ENCODE assay signal across 8 cellular contexts in the genomic region with DNA sequence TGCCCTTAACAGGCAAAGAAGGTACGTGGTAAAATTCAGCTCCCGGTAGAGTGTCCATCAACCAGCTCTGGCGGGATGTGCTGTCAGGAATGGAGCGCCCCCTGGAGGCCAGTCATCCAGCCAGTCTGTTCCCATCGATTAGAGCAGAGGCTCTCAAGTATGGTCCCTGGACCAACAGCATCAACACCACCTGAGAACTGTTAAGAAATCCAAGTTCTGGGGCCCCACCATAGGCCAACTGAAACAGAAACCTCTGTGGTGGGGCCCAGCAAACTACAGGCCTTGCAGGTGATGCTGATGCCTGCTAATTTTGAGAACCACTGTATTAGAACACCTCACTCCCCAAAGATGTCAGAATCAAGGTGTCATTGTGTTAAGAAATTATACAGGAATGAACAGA.
A peak's percentile ranks its signal among the peaks of the same experiment; 100 is the strongest.
DNase-seq lines count a peak whose midpoint lies in the region; ATAC-seq and TF ChIP-seq lines count a peak whose summit lies in the region.

No MANE protein-coding gene starts in this region.

- no peaks in the 10 kb centered on the region for H3K9me3 ChIP-seq in SJCRH30 (replicated peaks)
- no peaks in the 10 kb centered on the region for H3K9me3 ChIP-seq in liver (ENCODE audit: control insufficient read depth in 4 of 4, low read length in 3 of 4)

- 60% methylated on average over 5 of the region's 5 CpGs for WGBS in liver

- H3K9ac ChIP-seq in liver (ENCODE audit: low read depth in 1 of 2, low read length in 2 of 2), result no peak overlapping the region

- ATAC-seq in GM18868 (IDR thresholded peaks at IDR 0.05; ENCODE audit: unreplicated experiment), result peak; percentile 94
- ATAC-seq in HG03095 (IDR thresholded peaks at IDR 0.05; ENCODE audit: unreplicated experiment), result peak; percentile 82

- TF ChIP-seq CTCF in astrocyte of the spinal cord (IDR thresholded peaks at IDR 0.05; ENCODE audit: low read depth, low read length) (peak; percentile 61), liver (IDR thresholded peaks at IDR 0.05; ENCODE audit: low read depth, low read length, missing input control) (peak; percentile 6)

- DNase-seq in Ammon's horn (ENCODE audit: low spot score) (peak; percentile 67), SJCRH30 (peak; percentile 22 to 42), astrocyte of the spinal cord (ENCODE audit: low read depth, low spot score) (peak; percentile 13), superior temporal gyrus (ENCODE audit: extremely low spot score) (peak; percentile 83), NCI-H2227 (lab: John Stamatoyannopoulos, UW; ENCODE audit: unreplicated experiment) (no peak)

- H3K27me3 ChIP-seq in SJCRH30 (no peaks in the 10 kb centered on the region), liver (ENCODE audit: control insufficient read depth in 4 of 4, insufficient read depth in 4 of 4, low read length in 3 of 4) (no peaks in the 10 kb centered on the region)

- H3K36me3 ChIP-seq in SJCRH30, result no peaks in the 10 kb centered on the region
- H3K36me3 ChIP-seq in liver (ENCODE audit: control insufficient read depth in 4 of 4, insufficient read depth in 3 of 4, low read depth in 1 of 4, low read length in 3 of 4), result peaks cover 0 to 4% (median under 1%) of the 10 kb centered on the region in 4 donors

- H3K4me3 ChIP-seq in SJCRH30, result no peak overlapping the region
- H3K4me3 ChIP-seq in astrocyte of the spinal cord (ENCODE audit: low read depth, low read length), result no peak overlapping the region
- H3K4me3 ChIP-seq in liver (ENCODE audit: low read depth in 1 of 3, low read length in 3 of 3), result no peak overlapping the region

- peak in 1 of 2 donors; percentile 32 for TF ChIP-seq RAD21 in liver (IDR thresholded peaks at IDR 0.05)

- H3K4me1 ChIP-seq in SJCRH30 (no peaks in the 10 kb centered on the region), liver (ENCODE audit: control insufficient read depth in 4 of 4, insufficient read depth in 4 of 4, low read length in 3 of 4) (no peaks in the 10 kb centered on the region)

- in situ Hi-C loops in astrocyte of the spinal cord (cut with HindIII; ENCODE audit: low sequenced_read_pairs), result no loop called here

- H3K27ac ChIP-seq in SJCRH30 (no peak overlapping the region), liver (ENCODE audit: low read depth in 1 of 2, low read length in 2 of 2) (no peak overlapping the region)

TF ChIP-seq in liver, 16 proteins besides CTCF, POLR2A, EP300 and RAD21:
- TF ChIP-seq, protein P1, sequence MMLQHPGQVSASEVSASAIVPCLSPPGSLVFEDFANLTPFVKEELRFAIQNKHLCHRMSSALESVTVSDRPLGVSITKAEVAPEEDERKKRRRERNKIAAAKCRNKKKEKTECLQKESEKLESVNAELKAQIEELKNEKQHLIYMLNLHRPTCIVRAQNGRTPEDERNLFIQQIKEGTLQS (IDR thresholded peaks at IDR 0.05), result no peak
- TF ChIP-seq NR2F2 (IDR thresholded peaks at IDR 0.05) (no peak), EGR1 (IDR thresholded peaks at IDR 0.05; ENCODE audit: low read depth in 2 of 2) (no peak), TAF1 (conservative IDR thresholded peaks at IDR 0.05) (no peak), YY1 (IDR thresholded peaks at IDR 0.05) (no peak), FOXA2 (IDR thresholded peaks at IDR 0.05) (no peak), RXRA (IDR thresholded peaks at IDR 0.05) (no peak), GABPA (IDR thresholded peaks at IDR 0.05 in 1 of 2, conservative IDR thresholded peaks at IDR 0.05 in 1 of 2) (no peak)
- TF ChIP-seq, protein P2, sequence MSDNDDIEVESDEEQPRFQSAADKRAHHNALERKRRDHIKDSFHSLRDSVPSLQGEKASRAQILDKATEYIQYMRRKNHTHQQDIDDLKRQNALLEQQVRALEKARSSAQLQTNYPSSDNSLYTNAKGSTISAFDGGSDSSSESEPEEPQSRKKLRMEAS (IDR thresholded peaks at IDR 0.05), result no peak
- TF ChIP-seq, protein P3, sequence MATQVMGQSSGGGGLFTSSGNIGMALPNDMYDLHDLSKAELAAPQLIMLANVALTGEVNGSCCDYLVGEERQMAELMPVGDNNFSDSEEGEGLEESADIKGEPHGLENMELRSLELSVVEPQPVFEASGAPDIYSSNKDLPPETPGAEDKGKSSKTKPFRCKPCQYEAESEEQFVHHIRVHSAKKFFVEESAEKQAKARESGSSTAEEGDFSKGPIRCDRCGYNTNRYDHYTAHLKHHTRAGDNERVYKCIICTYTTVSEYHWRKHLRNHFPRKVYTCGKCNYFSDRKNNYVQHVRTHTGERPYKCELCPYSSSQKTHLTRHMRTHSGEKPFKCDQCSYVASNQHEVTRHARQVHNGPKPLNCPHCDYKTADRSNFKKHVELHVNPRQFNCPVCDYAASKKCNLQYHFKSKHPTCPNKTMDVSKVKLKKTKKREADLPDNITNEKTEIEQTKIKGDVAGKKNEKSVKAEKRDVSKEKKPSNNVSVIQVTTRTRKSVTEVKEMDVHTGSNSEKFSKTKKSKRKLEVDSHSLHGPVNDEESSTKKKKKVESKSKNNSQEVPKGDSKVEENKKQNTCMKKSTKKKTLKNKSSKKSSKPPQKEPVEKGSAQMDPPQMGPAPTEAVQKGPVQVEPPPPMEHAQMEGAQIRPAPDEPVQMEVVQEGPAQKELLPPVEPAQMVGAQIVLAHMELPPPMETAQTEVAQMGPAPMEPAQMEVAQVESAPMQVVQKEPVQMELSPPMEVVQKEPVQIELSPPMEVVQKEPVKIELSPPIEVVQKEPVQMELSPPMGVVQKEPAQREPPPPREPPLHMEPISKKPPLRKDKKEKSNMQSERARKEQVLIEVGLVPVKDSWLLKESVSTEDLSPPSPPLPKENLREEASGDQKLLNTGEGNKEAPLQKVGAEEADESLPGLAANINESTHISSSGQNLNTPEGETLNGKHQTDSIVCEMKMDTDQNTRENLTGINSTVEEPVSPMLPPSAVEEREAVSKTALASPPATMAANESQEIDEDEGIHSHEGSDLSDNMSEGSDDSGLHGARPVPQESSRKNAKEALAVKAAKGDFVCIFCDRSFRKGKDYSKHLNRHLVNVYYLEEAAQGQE (IDR thresholded peaks at IDR 0.05), result no peak
- TF ChIP-seq, protein P4, sequence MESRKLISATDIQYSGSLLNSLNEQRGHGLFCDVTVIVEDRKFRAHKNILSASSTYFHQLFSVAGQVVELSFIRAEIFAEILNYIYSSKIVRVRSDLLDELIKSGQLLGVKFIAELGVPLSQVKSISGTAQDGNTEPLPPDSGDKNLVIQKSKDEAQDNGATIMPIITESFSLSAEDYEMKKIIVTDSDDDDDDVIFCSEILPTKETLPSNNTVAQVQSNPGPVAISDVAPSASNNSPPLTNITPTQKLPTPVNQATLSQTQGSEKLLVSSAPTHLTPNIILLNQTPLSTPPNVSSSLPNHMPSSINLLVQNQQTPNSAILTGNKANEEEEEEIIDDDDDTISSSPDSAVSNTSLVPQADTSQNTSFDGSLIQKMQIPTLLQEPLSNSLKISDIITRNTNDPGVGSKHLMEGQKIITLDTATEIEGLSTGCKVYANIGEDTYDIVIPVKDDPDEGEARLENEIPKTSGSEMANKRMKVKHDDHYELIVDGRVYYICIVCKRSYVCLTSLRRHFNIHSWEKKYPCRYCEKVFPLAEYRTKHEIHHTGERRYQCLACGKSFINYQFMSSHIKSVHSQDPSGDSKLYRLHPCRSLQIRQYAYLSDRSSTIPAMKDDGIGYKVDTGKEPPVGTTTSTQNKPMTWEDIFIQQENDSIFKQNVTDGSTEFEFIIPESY (IDR thresholded peaks at IDR 0.05), result no peak
TF ChIP-seq in liver: peak in this region for 0.
